ENCODE assay signal across 25 cellular contexts in genomic region chr12:46763230-46763629, GRCh38.
DNase-seq lines count a peak whose midpoint lies in the region; ATAC-seq, FAIRE-seq and TF ChIP-seq lines count a peak whose summit lies in the region.
"Had no signal": no experiment of that assay in that cellular context is flagged by ENCODE, and none has a peak within 500 bp of the region (broad histone marks: within the 10 kb centered on the region; RNA-seq: fewer than 3 reads in every experiment).

No MANE protein-coding gene starts in this region.

- H3K36me3 Mint-ChIP-seq in activated CD8-positive, alpha-beta memory T cell treated with anti-CD3 and anti-CD28 coated beads, Interleukin-2, amount 10 ng/mL, durations not matched to agents 7 days and 5 days = no peaks in the 10 kb centered on the region
- peaks cover 1% of the 10 kb centered on the region for H3K36me3 Mint-ChIP-seq in activated naive CD8-positive, alpha-beta T cell treated with anti-CD3 and anti-CD28 coated beads, Interleukin-2, amount 50 U/mL, for 24 hours (ENCODE audit: low read depth)

- peaks cover 5% of the 10 kb centered on the region for H3K27me3 Mint-ChIP-seq in activated CD8-positive, alpha-beta memory T cell treated with anti-CD3 and anti-CD28 coated beads, Interleukin-2, amount 10 ng/mL, durations not matched to agents 7 days and 5 days
- no peaks in the 10 kb centered on the region for H3K27me3 Mint-ChIP-seq in activated naive CD8-positive, alpha-beta T cell treated with anti-CD3 and anti-CD28 coated beads, Interleukin-2, amount 50 U/mL, for 24 hours
- H3K27me3 Mint-ChIP-seq: activated naive CD8-positive, alpha-beta T cell; B cell had no signal

- TF ChIP-seq POLR2A in GM12891 (IDR thresholded peaks at IDR 0.05; ENCODE audit: low read depth, low read length) = no peak

- no peak for FAIRE-seq in GM12891 (lab: Jason Lieb, UNC)
- FAIRE-seq: astrocyte, H1, K562 had no signal

- no peak for DNase-seq in activated CD8-positive, alpha-beta memory T cell treated with anti-CD3 and anti-CD28 coated beads, Interleukin-2, amount 10 ng/mL, durations not matched to agents 7 days and 5 days
- no peak for DNase-seq in activated CD8-positive, alpha-beta memory T cell treated with anti-CD3 and anti-CD28 coated beads, Interleukin-2, amount 50 U/mL, for 4 hours
- no peak for DNase-seq in GM12891 (ENCODE audit: insufficient read length, low spot score)
- DNase-seq in activated naive CD8-positive, alpha-beta T cell treated with anti-CD3 and anti-CD28 coated beads, Interleukin-2, amount 50 U/mL, for 24 hours = peak; percentile 1
- no peak for DNase-seq in NCI-H82 treated with DMSO at 0.1 percent for 48 hours (lab: John Stamatoyannopoulos, UW; ENCODE audit: unreplicated experiment)
- DNase-seq: foreskin keratinocyte; heart left ventricle; kidney glomerular epithelial cell; lower lobe of right lung; naive thymus-derived CD8-positive, alpha-beta T cell; NCI-H1105 treated with DMSO at 0.1 percent for 48 hours; NCI-H2029; NCI-H524 treated with DMSO at 0.1 percent for 48 hours; Peyer's patch; SIG-M5; upper lobe of right lung had no signal

- peaks cover 5% of the 10 kb centered on the region for H3K4me1 Mint-ChIP-seq in activated CD8-positive, alpha-beta memory T cell treated with anti-CD3 and anti-CD28 coated beads, Interleukin-2, amount 10 ng/mL, durations not matched to agents 7 days and 5 days
- peaks cover 6% of the 10 kb centered on the region for H3K4me1 Mint-ChIP-seq in activated naive CD8-positive, alpha-beta T cell treated with anti-CD3 and anti-CD28 coated beads, Interleukin-2, amount 50 U/mL, for 24 hours
- H3K4me1 Mint-ChIP-seq: B cell had no signal

- no peak overlapping the region for H3K4me3 Mint-ChIP-seq in activated CD8-positive, alpha-beta memory T cell treated with anti-CD3 and anti-CD28 coated beads, Interleukin-2, amount 10 ng/mL, durations not matched to agents 7 days and 5 days
- no peak overlapping the region for H3K4me3 Mint-ChIP-seq in activated naive CD8-positive, alpha-beta T cell treated with anti-CD3 and anti-CD28 coated beads, Interleukin-2, amount 50 U/mL, for 24 hours
- H3K4me3 Mint-ChIP-seq: activated naive CD8-positive, alpha-beta T cell; activated T-helper 1 cell treated with anti-CD3 and anti-CD28 coated beads, Interleukin-12 subunit alpha, Interleukin-12 subunit beta, Interleukin-2, Interleukin-4 antibody, amounts not matched to agents 30 ng/mL and 10 ng/mL and 1 ng/mL, durations not matched to agents 14 hours and 24 hours and 36 hours; B cell; naive thymus-derived CD8-positive, alpha-beta T cell had no signal

- H3K9me3 Mint-ChIP-seq in activated CD8-positive, alpha-beta memory T cell treated with anti-CD3 and anti-CD28 coated beads, Interleukin-2, amount 10 ng/mL, durations not matched to agents 7 days and 5 days (ENCODE audit: low read depth) = peaks cover 5% of the 10 kb centered on the region
- H3K9me3 Mint-ChIP-seq in activated naive CD8-positive, alpha-beta T cell treated with anti-CD3 and anti-CD28 coated beads, Interleukin-2, amount 50 U/mL, for 24 hours = peaks cover 12% of the 10 kb centered on the region

- peak; percentile 16 for ATAC-seq in activated CD8-positive, alpha-beta memory T cell treated with anti-CD3 and anti-CD28 coated beads, Interleukin-2, amount 10 ng/mL, durations not matched to agents 7 days and 5 days
- ATAC-seq in HG02610 (IDR thresholded peaks at IDR 0.05; ENCODE audit: unreplicated experiment) = peak; percentile 53
- peak; percentile 52 for ATAC-seq in activated naive CD8-positive, alpha-beta T cell treated with anti-CD3 and anti-CD28 coated beads, Interleukin-2, amount 50 U/mL, for 24 hours
- no peak for ATAC-seq in GM19467 (IDR thresholded peaks at IDR 0.05; ENCODE audit: unreplicated experiment)
- no peak for ATAC-seq in HG03354 (IDR thresholded peaks at IDR 0.05; ENCODE audit: poor library complexity, severe bottlenecking, unreplicated experiment)
- ATAC-seq: foreskin keratinocyte; heart left ventricle; K562; lower lobe of right lung; naive thymus-derived CD8-positive, alpha-beta T cell; upper lobe of right lung had no signal

- no peak overlapping the region for H3K27ac Mint-ChIP-seq in activated CD8-positive, alpha-beta memory T cell treated with anti-CD3 and anti-CD28 coated beads, Interleukin-2, amount 10 ng/mL, durations not matched to agents 7 days and 5 days
- H3K27ac Mint-ChIP-seq in activated naive CD8-positive, alpha-beta T cell treated with anti-CD3 and anti-CD28 coated beads, Interleukin-2, amount 50 U/mL, for 24 hours = no peak overlapping the region
- H3K27ac Mint-ChIP-seq: activated naive CD8-positive, alpha-beta T cell; activated T-helper 1 cell treated with anti-CD3 and anti-CD28 coated beads, Interleukin-12 subunit alpha, Interleukin-12 subunit beta, Interleukin-2, Interleukin-4 antibody, amounts not matched to agents 30 ng/mL and 10 ng/mL and 1 ng/mL, durations not matched to agents 14 hours and 24 hours and 36 hours; B cell; naive thymus-derived CD8-positive, alpha-beta T cell had no signal

- CTCF ChIA-PET in activated CD8-positive, alpha-beta memory T cell treated with anti-CD3 and anti-CD28 coated beads, Interleukin-2, amount 10 ng/mL, durations not matched to agents 7 days and 5 days (lab: Charles Lee) = no interaction called here

TF ChIP-seq in GM12891, 5 proteins besides CTCF, POLR2A, EP300 and RAD21:
- TF ChIP-seq PAX5 (IDR thresholded peaks at IDR 0.05; ENCODE audit: insufficient read depth, low read length, severe bottlenecking) (no peak), SPI1 (IDR thresholded peaks at IDR 0.05; ENCODE audit: low read depth, low read length) (peak; percentile 81)
TF ChIP-seq in GM12891: peak in this region for 1.

Comparison
In these comparisons a context has a peak if more than half of its experiments do, and no peak if none do; other contexts are left out.
1. ATAC-seq: peak in activated CD8-positive, alpha-beta memory T cell treated with anti-CD3 and anti-CD28 coated beads, Interleukin-2, amount 10 ng/mL, durations not matched to agents 7 days and 5 days (single experiment), HG02610 (single experiment) and activated naive CD8-positive, alpha-beta T cell treated with anti-CD3 and anti-CD28 coated beads, Interleukin-2, amount 50 U/mL, for 24 hours (single experiment); none in GM19467 (single experiment) and HG03354 (single experiment).